In the genomic region with DNA sequence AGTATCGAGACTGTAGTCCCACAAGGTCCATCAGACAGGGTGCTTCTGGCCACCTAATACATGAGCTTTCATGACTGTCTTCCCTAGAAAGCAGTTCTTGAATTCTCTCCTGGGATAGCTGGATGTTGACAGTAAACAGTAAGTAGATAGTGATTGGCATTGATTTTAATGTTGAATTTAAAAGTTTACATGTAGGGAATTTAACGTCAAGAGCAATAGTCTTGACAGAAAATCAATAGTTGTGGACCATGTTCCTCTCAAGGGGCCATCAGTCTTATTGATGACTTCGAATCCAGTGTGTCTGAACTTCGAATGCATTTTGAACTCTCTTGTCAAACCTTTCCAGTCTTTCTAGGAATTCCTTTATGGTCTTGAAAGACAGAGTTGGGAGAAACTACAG, we compare ENCODE assay signal across 2 cellular contexts.
A peak's percentile ranks its signal among the peaks of the same experiment; 100 is the strongest.
TF ChIP-seq lines count a peak whose summit lies in the region.

No MANE protein-coding gene starts in this region.

TF ChIP-seq in HepG2, 621 proteins besides CTCF, POLR2A, EP300 and RAD21:
- peak; percentile 48; the same call in 1 of the 2 replicates for TF ChIP-seq KAT2B (IDR thresholded peaks at IDR 0.05; ENCODE audit: borderline replicate concordance, low read depth, low read length)
- no peak for TF ChIP-seq HOXA5 (CRISPR knock-in tag; IDR thresholded peaks at IDR 0.05)
- no peak for TF ChIP-seq HMG20A (CRISPR knock-in tag; IDR thresholded peaks at IDR 0.05; ENCODE audit: borderline replicate concordance)
- TF ChIP-seq ONECUT2 (CRISPR knock-in tag; IDR thresholded peaks at IDR 0.05) = peak; percentile 73
- TF ChIP-seq RARA (CRISPR knock-in tag; IDR thresholded peaks at IDR 0.05) = peak; percentile 50; the same call in 1 of the 2 replicates
- TF ChIP-seq ZFP62 (CRISPR knock-in tag; IDR thresholded peaks at IDR 0.05) = no peak
- TF ChIP-seq HHEX (CRISPR knock-in tag; IDR thresholded peaks at IDR 0.05) = peak; percentile 35; the same call in 1 of the 2 replicates
- TF ChIP-seq MLLT10 (CRISPR knock-in tag; IDR thresholded peaks at IDR 0.05) = no peak
- no peak for TF ChIP-seq IRX3 (CRISPR knock-in tag; IDR thresholded peaks at IDR 0.05; ENCODE audit: borderline replicate concordance, low read depth)
- no peak for TF ChIP-seq ZZZ3 (CRISPR knock-in tag; IDR thresholded peaks at IDR 0.05; ENCODE audit: borderline replicate concordance)
- no peak for TF ChIP-seq FOXP1 (IDR thresholded peaks at IDR 0.05)
- TF ChIP-seq FOXP1 (CRISPR knock-in tag; IDR thresholded peaks at IDR 0.05) = peak; percentile 51
- no peak for TF ChIP-seq ZNF256 (CRISPR knock-in tag; conservative IDR thresholded peaks at IDR 0.05)
- TF ChIP-seq DPF2 (CRISPR knock-in tag; IDR thresholded peaks at IDR 0.05; ENCODE audit: borderline replicate concordance, low read depth) = no peak
- TF ChIP-seq ELF1 (CRISPR knock-in tag; IDR thresholded peaks at IDR 0.05) = no peak
- TF ChIP-seq ZNF326 (CRISPR knock-in tag; IDR thresholded peaks at IDR 0.05; ENCODE audit: borderline replicate concordance) = no peak
- peak; percentile 98 for TF ChIP-seq BCL6 (CRISPR knock-in tag; IDR thresholded peaks at IDR 0.05)
- no peak for TF ChIP-seq NFE2 (CRISPR knock-in tag; IDR thresholded peaks at IDR 0.05)
- 0 out of 2 replicates have a peak, but pooled peaks have one; percentile 15 for TF ChIP-seq HNF4A (CRISPR knock-in tag; IDR thresholded peaks at IDR 0.05)
- TF ChIP-seq MEIS1 (CRISPR knock-in tag; IDR thresholded peaks at IDR 0.05; ENCODE audit: borderline replicate concordance) = peak; percentile 32; the same call in 1 of the 2 replicates
- TF ChIP-seq MED13 (CRISPR knock-in tag; IDR thresholded peaks at IDR 0.05) = no peak
- TF ChIP-seq, protein P1, sequence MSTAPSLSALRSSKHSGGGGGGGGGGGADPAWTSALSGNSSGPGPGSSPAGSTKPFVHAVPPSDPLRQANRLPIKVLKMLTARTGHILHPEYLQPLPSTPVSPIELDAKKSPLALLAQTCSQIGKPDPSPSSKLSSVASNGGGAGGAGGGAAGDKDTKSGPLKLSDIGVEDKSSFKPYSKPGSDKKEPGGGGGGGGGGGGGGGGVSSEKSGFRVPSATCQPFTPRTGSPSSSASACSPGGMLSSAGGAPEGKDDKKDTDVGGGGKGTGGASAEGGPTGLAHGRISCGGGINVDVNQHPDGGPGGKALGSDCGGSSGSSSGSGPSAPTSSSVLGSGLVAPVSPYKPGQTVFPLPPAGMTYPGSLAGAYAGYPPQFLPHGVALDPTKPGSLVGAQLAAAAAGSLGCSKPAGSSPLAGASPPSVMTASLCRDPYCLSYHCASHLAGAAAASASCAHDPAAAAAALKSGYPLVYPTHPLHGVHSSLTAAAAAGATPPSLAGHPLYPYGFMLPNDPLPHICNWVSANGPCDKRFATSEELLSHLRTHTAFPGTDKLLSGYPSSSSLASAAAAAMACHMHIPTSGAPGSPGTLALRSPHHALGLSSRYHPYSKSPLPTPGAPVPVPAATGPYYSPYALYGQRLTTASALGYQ (CRISPR knock-in tag; IDR thresholded peaks at IDR 0.05) = no peak

TF ChIP-seq in HEK293, 187 proteins besides CTCF, POLR2A, EP300 and RAD21:
- TF ChIP-seq, protein P2, sequence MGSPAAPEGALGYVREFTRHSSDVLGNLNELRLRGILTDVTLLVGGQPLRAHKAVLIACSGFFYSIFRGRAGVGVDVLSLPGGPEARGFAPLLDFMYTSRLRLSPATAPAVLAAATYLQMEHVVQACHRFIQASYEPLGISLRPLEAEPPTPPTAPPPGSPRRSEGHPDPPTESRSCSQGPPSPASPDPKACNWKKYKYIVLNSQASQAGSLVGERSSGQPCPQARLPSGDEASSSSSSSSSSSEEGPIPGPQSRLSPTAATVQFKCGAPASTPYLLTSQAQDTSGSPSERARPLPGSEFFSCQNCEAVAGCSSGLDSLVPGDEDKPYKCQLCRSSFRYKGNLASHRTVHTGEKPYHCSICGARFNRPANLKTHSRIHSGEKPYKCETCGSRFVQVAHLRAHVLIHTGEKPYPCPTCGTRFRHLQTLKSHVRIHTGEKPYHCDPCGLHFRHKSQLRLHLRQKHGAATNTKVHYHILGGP (tag by site-specific recombination; IDR thresholded peaks at IDR 0.05) = 0 out of 2 replicates have a peak, but pooled peaks have one; percentile 32
- TF ChIP-seq ZBTB17 (tag by site-specific recombination; IDR thresholded peaks at IDR 0.05) (no peak), TRIM28 (IDR thresholded peaks at IDR 0.05; ENCODE audit: borderline replicate concordance, low read length) (no peak), ZNF175 (tag by site-specific recombination; IDR thresholded peaks at IDR 0.05) (no peak)
